In genomic region chr6:149905911-149906371, GRCh38 we compare ENCODE assay signal across 18 cellular contexts. TPM values are rescaled to one million over a fixed set of nuclear protein-coding genes. Genes with fewer than 3 reads are reported as not detected.
"Had no signal": no experiment of that assay in that cellular context is flagged by ENCODE, and none has a peak within 500 bp of the region (broad histone marks: within the 10 kb centered on the region; RNA-seq: fewer than 3 reads in every experiment).

No MANE protein-coding gene starts in this region.

- ATAC-seq: activated naive CD8-positive, alpha-beta T cell treated with anti-CD3 and anti-CD28 coated beads, Interleukin-2, amount 50 U/mL, for 24 hours; stimulated activated effector memory CD8-positive, alpha-beta T cell treated with anti-CD3 and anti-CD28 coated beads, Interleukin-12 subunit alpha, Interleukin-12 subunit beta, amount 100 ng/mL, for 72 hours had no signal

- H3K4me3 ChIP-seq: cardiac muscle cell, lung, thyroid gland, uterus had no signal

- DNase-seq: activated CD4-positive, alpha-beta T cell treated with anti-CD3 and anti-CD28 coated beads for 1 hour; activated CD8-positive, alpha-beta memory T cell treated with anti-CD3 and anti-CD28 coated beads, Interleukin-2, amount 50 U/mL, for 48 hours; activated naive CD4-positive, alpha-beta T cell treated with Interleukin-2 at 50 U/mL for 16 hours; activated naive CD8-positive, alpha-beta T cell treated with anti-CD3 and anti-CD28 coated beads, Interleukin-2, amount 50 U/mL, for 24 hours; effector CD4-positive, alpha-beta T cell; naive B cell; retina; small intestine; T-helper 2 cell; thyroid gland; uterus had no signal

- H3K36me3 ChIP-seq: cardiac muscle cell, thyroid gland, uterus had no signal

- H3K9me3 ChIP-seq: thyroid gland, uterus had no signal

- H3K27me3 ChIP-seq: cardiac muscle cell, thyroid gland, uterus had no signal

- H3K27ac ChIP-seq: cardiac muscle cell, thyroid gland, uterus had no signal

- FAIRE-seq: colon, frontal cortex, small intestine had no signal

- H3K4me1 ChIP-seq: uterus had no signal

RNA-seq across cellular contexts. Expression of gene RAET1E, which starts 8.0 kb away (rescaled TPM):
- total RNA-seq: activated CD4-positive, alpha-beta memory T cell treated with anti-CD3 and anti-CD28 coated beads, Interleukin-2, amount 10 ng/mL, durations not matched to agents 7 days and 5 days; cardiac muscle cell; frontal cortex; kidney epithelial cell had no signal
- polyA plus RNA-seq: cardiac muscle cell had no signal

RNA-seq across cellular contexts. Expression of gene RAET1G, which starts 17.0 kb away (rescaled TPM):
- total RNA-seq: activated CD4-positive, alpha-beta memory T cell treated with anti-CD3 and anti-CD28 coated beads, Interleukin-2, amount 10 ng/mL, durations not matched to agents 7 days and 5 days; cardiac muscle cell; frontal cortex; kidney epithelial cell had no signal
- polyA plus RNA-seq: cardiac muscle cell had no signal

RNA-seq across cellular contexts. Expression of gene ULBP2, which starts 35.9 kb away (rescaled TPM):
- total RNA-seq: cardiac muscle cell had no signal
- polyA plus RNA-seq: cardiac muscle cell had no signal

RNA-seq across cellular contexts. Expression of gene ULBP1, which starts 57.8 kb away (rescaled TPM):
- total RNA-seq: cardiac muscle cell, uterus had no signal
- polyA plus RNA-seq: cardiac muscle cell had no signal
